Comparison of ENCODE assay signal across 1 cellular context in the genomic region with DNA sequence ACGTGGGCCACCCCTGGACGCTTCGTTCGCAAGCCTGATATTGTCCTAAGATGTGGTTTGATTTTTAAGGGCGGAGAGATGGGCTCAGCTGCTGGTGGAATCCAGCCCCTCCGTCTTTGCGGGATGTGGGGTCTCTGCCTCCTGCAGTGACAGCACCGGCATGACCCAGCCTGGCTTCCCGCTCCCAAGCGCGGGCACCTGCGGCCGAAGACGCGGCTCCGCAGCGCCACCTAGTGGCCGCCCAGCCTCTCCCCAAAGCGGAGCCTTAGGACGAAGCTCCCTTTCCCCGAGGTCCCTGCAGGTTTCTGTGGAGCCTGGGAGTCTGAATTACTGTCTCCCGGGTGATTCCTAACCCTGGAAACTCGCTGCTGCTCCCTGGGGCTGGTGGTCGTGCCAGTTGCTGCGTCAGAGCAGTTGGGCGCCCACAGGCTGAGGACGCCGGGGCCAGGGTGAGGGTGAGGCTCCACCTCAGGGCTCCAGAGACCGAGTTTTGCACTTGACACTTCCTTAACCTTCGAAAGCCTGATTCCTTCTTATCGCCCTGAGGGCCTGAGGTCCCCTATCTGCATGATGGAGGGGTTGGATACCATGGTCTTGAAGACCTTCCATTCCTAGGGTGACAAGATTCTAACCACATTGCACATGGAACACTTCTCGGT.
TF ChIP-seq lines count a peak whose summit lies in the region.

No MANE protein-coding gene starts in this region.

TF ChIP-seq in WTC11, 78 proteins besides CTCF, POLR2A, EP300 and RAD21 (continued from another document):
- TF ChIP-seq, protein P1, sequence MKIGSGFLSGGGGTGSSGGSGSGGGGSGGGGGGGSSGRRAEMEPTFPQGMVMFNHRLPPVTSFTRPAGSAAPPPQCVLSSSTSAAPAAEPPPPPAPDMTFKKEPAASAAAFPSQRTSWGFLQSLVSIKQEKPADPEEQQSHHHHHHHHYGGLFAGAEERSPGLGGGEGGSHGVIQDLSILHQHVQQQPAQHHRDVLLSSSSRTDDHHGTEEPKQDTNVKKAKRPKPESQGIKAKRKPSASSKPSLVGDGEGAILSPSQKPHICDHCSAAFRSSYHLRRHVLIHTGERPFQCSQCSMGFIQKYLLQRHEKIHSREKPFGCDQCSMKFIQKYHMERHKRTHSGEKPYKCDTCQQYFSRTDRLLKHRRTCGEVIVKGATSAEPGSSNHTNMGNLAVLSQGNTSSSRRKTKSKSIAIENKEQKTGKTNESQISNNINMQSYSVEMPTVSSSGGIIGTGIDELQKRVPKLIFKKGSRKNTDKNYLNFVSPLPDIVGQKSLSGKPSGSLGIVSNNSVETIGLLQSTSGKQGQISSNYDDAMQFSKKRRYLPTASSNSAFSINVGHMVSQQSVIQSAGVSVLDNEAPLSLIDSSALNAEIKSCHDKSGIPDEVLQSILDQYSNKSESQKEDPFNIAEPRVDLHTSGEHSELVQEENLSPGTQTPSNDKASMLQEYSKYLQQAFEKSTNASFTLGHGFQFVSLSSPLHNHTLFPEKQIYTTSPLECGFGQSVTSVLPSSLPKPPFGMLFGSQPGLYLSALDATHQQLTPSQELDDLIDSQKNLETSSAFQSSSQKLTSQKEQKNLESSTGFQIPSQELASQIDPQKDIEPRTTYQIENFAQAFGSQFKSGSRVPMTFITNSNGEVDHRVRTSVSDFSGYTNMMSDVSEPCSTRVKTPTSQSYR (CRISPR knock-in tag; IDR thresholded peaks at IDR 0.05) = no peak
- TF ChIP-seq SP1 (CRISPR knock-in tag; conservative IDR thresholded peaks at IDR 0.05) (no peak), NR3C1 (CRISPR knock-in tag; conservative IDR thresholded peaks at IDR 0.05; ENCODE audit: low read depth) (no peak)
- TF ChIP-seq, protein P2, sequence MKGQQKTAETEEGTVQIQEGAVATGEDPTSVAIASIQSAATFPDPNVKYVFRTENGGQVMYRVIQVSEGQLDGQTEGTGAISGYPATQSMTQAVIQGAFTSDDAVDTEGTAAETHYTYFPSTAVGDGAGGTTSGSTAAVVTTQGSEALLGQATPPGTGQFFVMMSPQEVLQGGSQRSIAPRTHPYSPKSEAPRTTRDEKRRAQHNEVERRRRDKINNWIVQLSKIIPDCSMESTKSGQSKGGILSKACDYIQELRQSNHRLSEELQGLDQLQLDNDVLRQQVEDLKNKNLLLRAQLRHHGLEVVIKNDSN (CRISPR knock-in tag; IDR thresholded peaks at IDR 0.05) = no peak
